Comparison of ENCODE assay signal across 16 cellular contexts in the genomic region with DNA sequence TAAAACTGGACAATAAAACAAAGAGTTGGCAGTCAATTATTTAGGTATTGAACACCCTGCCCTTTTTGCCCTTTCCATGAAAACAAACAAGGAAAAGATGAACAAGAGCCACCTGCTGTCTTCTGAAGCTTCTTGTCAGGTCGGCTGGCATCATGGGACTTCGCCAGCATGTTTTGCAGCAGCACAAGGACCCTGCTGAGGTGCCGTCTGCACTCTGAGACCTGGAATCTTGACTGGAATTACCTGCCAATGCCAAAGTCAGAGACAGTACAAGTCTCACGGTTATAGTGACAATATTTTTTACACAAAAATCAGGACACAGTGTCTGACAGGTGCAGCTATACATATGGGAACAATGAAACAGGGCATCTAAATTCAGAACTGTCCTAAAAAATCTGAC.
DNase-seq lines count a peak whose midpoint lies in the region; TF ChIP-seq lines count a peak whose summit lies in the region.
"Had no signal": no experiment of that assay in that cellular context is flagged by ENCODE, and none has a peak within 500 bp of the region (broad histone marks: within the 10 kb centered on the region; RNA-seq: fewer than 3 reads in every experiment).

No MANE protein-coding gene starts in this region.

- no peaks in the 10 kb centered on the region for H3K4me1 ChIP-seq in GM23248 (ENCODE audit: insufficient read depth)
- H3K4me1 ChIP-seq in neural progenitor cell: peaks cover 13% of the 10 kb centered on the region

- H3K27me3 Mint-ChIP-seq in neural progenitor cell (ENCODE audit: insufficient read depth, low read depth): no peaks in the 10 kb centered on the region
- H3K27me3 Mint-ChIP-seq: CD4-positive, alpha-beta memory T cell had no signal

- H3K27ac ChIP-seq in GM23248: no peak overlapping the region
- no peak overlapping the region for H3K27ac ChIP-seq in neural progenitor cell

- H3K9me3 Mint-ChIP-seq in neural progenitor cell: no peaks in the 10 kb centered on the region
- H3K9me3 Mint-ChIP-seq: GM23338, H9, HFFc6 had no signal

- POLR2A ChIA-PET in HEK293T (lab: Yijun Ruan, JAX): no interaction called here

- no peak overlapping the region for H3K4me3 ChIP-seq in GM23248
- H3K4me3 ChIP-seq in neural progenitor cell: no peak overlapping the region
- H3K4me3 ChIP-seq: GM23338 had no signal

- no peak overlapping the region for H3K27ac Mint-ChIP-seq in neural progenitor cell
- H3K27ac Mint-ChIP-seq: CD4-positive, alpha-beta memory T cell; HFFc6 had no signal

- H3K36me3 ChIP-seq in GM23248 (ENCODE audit: low read depth) (no peaks in the 10 kb centered on the region), neural progenitor cell (no peaks in the 10 kb centered on the region)

- H4K20me1 ChIP-seq in GM23248 (ENCODE audit: insufficient read depth): no peaks in the 10 kb centered on the region
- peaks cover 6% of the 10 kb centered on the region for H4K20me1 ChIP-seq in neural progenitor cell (ENCODE audit: low read depth)

- H3K9ac ChIP-seq in GM23248: no peak overlapping the region
- no peak overlapping the region for H3K9ac ChIP-seq in neural progenitor cell

- no peaks in the 10 kb centered on the region for H3F3A ChIP-seq in GM23248 (ENCODE audit: insufficient read depth)
- H3F3A ChIP-seq in neural progenitor cell (ENCODE audit: low read depth): no peaks in the 10 kb centered on the region

- no peaks in the 10 kb centered on the region for H3K36me3 Mint-ChIP-seq in neural progenitor cell
- H3K36me3 Mint-ChIP-seq: CD4-positive, alpha-beta memory T cell had no signal

- CTCF ChIA-PET in HEK293T (lab: Yijun Ruan, JAX): no interaction called here

- H2AFZ ChIP-seq in GM23248: no peak overlapping the region
- no peak overlapping the region for H2AFZ ChIP-seq in neural progenitor cell (replicated peaks)
- H2AFZ ChIP-seq: GM23338 had no signal

- in situ Hi-C loops in G401 (cut with HindIII; ENCODE audit: low sequenced_read_pairs) (no loop called here), GM23248 (cut with MboI) (no loop called here)

- H3K27me3 ChIP-seq in GM23248 (replicated peaks; ENCODE audit: insufficient read depth) (no peaks in the 10 kb centered on the region), neural progenitor cell (peaks cover 6% of the 10 kb centered on the region)

- DNase-seq in G401 (ENCODE audit: low spot score): peak; percentile 81
- peak; percentile 67 for DNase-seq in NCI-H146 (lab: John Stamatoyannopoulos, UW)
- peak; percentile 50 for DNase-seq in NCI-H2171 treated with DMSO at 0.1 percent for 48 hours (lab: John Stamatoyannopoulos, UW)
- peak; percentile 23 for DNase-seq in cerebellum (ENCODE audit: low spot score)
- DNase-seq in activated CD4-positive, alpha-beta T cell treated with anti-CD3 and anti-CD28 coated beads, Interleukin-2, amount 50 U/mL, for 48 hours: no peak
- no peak for DNase-seq in GM23248
- no peak for DNase-seq in HEK293T (ENCODE audit: extremely low spot score)
- no peak for DNase-seq in neural progenitor cell (ENCODE audit: low spot score)
- DNase-seq: Calu3, COR-L47, DMS53, DMS79 treated with DMSO at 0.1 percent for 48 hours, H9, HFFc6 had no signal

- H3K4me3 Mint-ChIP-seq in neural progenitor cell: no peak overlapping the region
- H3K4me3 Mint-ChIP-seq: CD4-positive, alpha-beta memory T cell; GM23338; H9; HFFc6 had no signal

- no peaks in the 10 kb centered on the region for H3K9me3 ChIP-seq in GM23248 (ENCODE audit: low read depth)
- H3K9me3 ChIP-seq in neural progenitor cell (ENCODE audit: low read depth): no peaks in the 10 kb centered on the region

- 11 to 16% methylated on average over 4 of the region's 4 CpGs for WGBS in GM23248 (ENCODE audit: low coverage in 1 of 2, low lambda C conversion rate in 2 of 2, missing lambda C conversion rate in 2 of 2), 2 experiments

- no peaks in the 10 kb centered on the region for H3K79me2 ChIP-seq in GM23248 (ENCODE audit: insufficient read depth)
- no peaks in the 10 kb centered on the region for H3K79me2 ChIP-seq in neural progenitor cell (ENCODE audit: low read depth)

- H3K4me1 Mint-ChIP-seq in neural progenitor cell: peaks cover 32% of the 10 kb centered on the region
- H3K4me1 Mint-ChIP-seq: CD4-positive, alpha-beta memory T cell had no signal

- no peak for TF ChIP-seq CTCF in neural progenitor cell (IDR thresholded peaks at IDR 0.05)

- H3K9me2 ChIP-seq in GM23248 (ENCODE audit: insufficient read depth): no peaks in the 10 kb centered on the region

- H3K4me2 ChIP-seq in GM23248 (ENCODE audit: unreplicated experiment) (no peak overlapping the region), neural progenitor cell (no peak overlapping the region)
- H3K4me2 ChIP-seq: GM23338 had no signal

TF ChIP-seq in HEK293T, 16 proteins besides CTCF, POLR2A, EP300 and RAD21:
- TF ChIP-seq FOXA1 (IDR thresholded peaks at IDR 0.05): no peak
- no peak for TF ChIP-seq ARNT (IDR thresholded peaks at IDR 0.05)
- TF ChIP-seq ZNF384 (IDR thresholded peaks at IDR 0.05): no peak
- no peak for TF ChIP-seq CTBP1 (IDR thresholded peaks at IDR 0.05; ENCODE audit: borderline replicate concordance)
- TF ChIP-seq SP1 (IDR thresholded peaks at IDR 0.05): no peak
- no peak for TF ChIP-seq LEF1 (IDR thresholded peaks at IDR 0.05; ENCODE audit: borderline replicate concordance)
- TF ChIP-seq TARDBP (IDR thresholded peaks at IDR 0.05): no peak
- TF ChIP-seq, protein P1, sequence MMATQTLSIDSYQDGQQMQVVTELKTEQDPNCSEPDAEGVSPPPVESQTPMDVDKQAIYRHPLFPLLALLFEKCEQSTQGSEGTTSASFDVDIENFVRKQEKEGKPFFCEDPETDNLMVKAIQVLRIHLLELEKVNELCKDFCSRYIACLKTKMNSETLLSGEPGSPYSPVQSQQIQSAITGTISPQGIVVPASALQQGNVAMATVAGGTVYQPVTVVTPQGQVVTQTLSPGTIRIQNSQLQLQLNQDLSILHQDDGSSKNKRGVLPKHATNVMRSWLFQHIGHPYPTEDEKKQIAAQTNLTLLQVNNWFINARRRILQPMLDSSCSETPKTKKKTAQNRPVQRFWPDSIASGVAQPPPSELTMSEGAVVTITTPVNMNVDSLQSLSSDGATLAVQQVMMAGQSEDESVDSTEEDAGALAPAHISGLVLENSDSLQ (IDR thresholded peaks at IDR 0.05): no peak
- TF ChIP-seq BHLHE40 (IDR thresholded peaks at IDR 0.05; ENCODE audit: borderline replicate concordance): no peak
- no peak for TF ChIP-seq FOXM1 (IDR thresholded peaks at IDR 0.05; ENCODE audit: borderline replicate concordance)

Comparison
In these comparisons a context has a peak if more than half of its experiments do, and no peak if none do; other contexts are left out.
1. DNase-seq: peak in G401 (single experiment), NCI-H146 (single experiment), NCI-H2171 treated with DMSO at 0.1 percent for 48 hours (single experiment) and cerebellum (single experiment); none in activated CD4-positive, alpha-beta T cell treated with anti-CD3 and anti-CD28 coated beads, Interleukin-2, amount 50 U/mL, for 48 hours (0 of 2), GM23248 (single experiment), HEK293T (single experiment) and neural progenitor cell (single experiment).